Comparison of ENCODE assay signal across 8 cellular contexts in the genomic region with DNA sequence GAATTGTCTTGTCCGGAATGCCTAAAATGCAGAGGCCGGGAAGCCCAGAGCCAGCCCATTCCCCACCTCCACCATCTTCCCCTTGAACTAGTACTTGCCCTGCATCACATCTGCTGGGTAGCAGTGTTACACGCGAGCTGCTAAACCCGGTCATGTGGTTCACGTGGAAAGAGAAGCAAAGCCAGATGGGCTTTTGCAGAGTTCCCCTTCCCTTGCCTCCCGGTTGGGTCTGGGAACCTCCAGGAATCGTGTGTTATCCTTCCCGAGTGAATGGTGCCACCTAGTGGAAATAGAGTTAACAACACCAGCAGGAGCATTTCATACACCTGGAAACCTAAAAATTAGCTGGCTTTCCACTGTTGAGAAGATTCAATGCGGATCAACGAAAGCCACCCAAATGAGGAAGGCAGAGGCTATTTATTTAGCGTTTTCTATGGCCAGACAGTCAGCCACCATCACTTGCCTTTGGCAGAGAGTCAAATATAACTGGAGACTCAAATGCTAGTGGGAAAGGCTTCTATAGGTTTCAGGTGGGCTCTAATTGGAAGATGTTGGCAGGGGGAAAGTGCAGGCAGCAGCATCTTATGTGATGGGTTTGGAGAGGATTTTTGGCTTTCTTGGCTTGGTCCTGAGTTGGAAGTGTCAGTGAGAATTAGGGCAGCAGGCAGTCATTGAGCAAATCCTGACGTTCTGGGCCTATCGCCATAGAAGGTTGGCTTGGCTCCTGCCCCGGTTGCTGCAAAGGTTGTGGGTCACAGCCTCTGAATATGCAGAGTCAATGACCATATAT. TPM values are rescaled to one million over a fixed set of nuclear protein-coding genes. Genes with fewer than 3 reads are reported as not detected.
DNase-seq lines count a peak whose midpoint lies in the region; ATAC-seq, FAIRE-seq and TF ChIP-seq lines count a peak whose summit lies in the region.

No MANE protein-coding gene starts in this region.

- H3K9me3 ChIP-seq in psoas muscle = no peaks in the 10 kb centered on the region

- 13 to 19% (median 14%) methylated on average over 15 of the region's 15 CpGs for WGBS in psoas muscle, 3 donors

- intact Hi-C loops in left cardiac atrium (cut with DNase I) (loop anchor here (1.0 to 5.0 kb wide), 3 partner anchors 135 to 176 kb away; partner anchors contain the start of gene MKRN1 (in 1 of the 2)), psoas muscle (cut with DNase I) (loop anchor here (2.0 to 10.0 kb wide), 4 partner anchors 135 to 361 kb away; partner anchors contain the start of genes MKRN1 (in 2 of the 2), MRPS33 (in 1 of the 2) and RAB19 (in 1 of the 2))

- TF ChIP-seq CTCF in C4-2B (conservative IDR thresholded peaks at IDR 0.05) = peak; percentile 97
- peak; percentile 88 for TF ChIP-seq CTCF in psoas muscle (IDR thresholded peaks at IDR 0.05)

- TF ChIP-seq POLR2A in H54 (IDR thresholded peaks at IDR 0.05; ENCODE audit: low read depth, low read length) = no peak

- FAIRE-seq in H54 (lab: Jason Lieb, UNC) = no peak

- H3K27me3 ChIP-seq in psoas muscle (ENCODE audit: insufficient read depth in 3 of 3, low read length in 2 of 3) = no peaks in the 10 kb centered on the region

- H3K36me3 ChIP-seq in psoas muscle (ENCODE audit: insufficient read depth in 1 of 2, low read depth in 1 of 2) = no peaks in the 10 kb centered on the region

- H3K4me1 ChIP-seq in psoas muscle = peaks cover 32% of the 10 kb centered on the region

- DNase-seq in H54 (ENCODE audit: insufficient read length, low spot score) (peak; percentile 65), NCI-H510A treated with DMSO at 0.1 percent for 48 hours (lab: John Stamatoyannopoulos, UW) (peak; percentile 52), amygdala (lab: John Stamatoyannopoulos, UW) (peak in 33 of 56 donors; percentile 9 to 75 (median 34)), left cardiac atrium (peak; percentile 51), psoas muscle (peak in 1 of 2 donors; percentile 42)

- ATAC-seq in left cardiac atrium = peak; percentile 62 to 73
- ATAC-seq in psoas muscle = peak; percentile 70 to 85 (median 76)
- no peak for ATAC-seq in HG03175 (IDR thresholded peaks at IDR 0.05; ENCODE audit: unreplicated experiment)
- ATAC-seq in HG02571 (IDR thresholded peaks at IDR 0.05; ENCODE audit: unreplicated experiment) = no peak

- H3K27ac ChIP-seq in C4-2B = no peak overlapping the region
- H3K27ac ChIP-seq in psoas muscle = no peak overlapping the region

- no peak overlapping the region for H3K4me3 ChIP-seq in psoas muscle

RNA-seq across cellular contexts. Expression of gene DENND2A, which starts 12.9 kb away (rescaled TPM):
- total RNA-seq in left cardiac atrium = 10 to 100 TPM in 1 of 2 donors, 1 to 10 TPM in 1; 9.6 to 19.0 TPM
- total RNA-seq in psoas muscle = 1 to 10 TPM; 3.8 to 8.7 (median 6.0) TPM
- polyA plus RNA-seq in psoas muscle = 1 to 10 TPM; 2.7 to 3.2 (median 2.7) TPM

RNA-seq across cellular contexts. Expression of gene ADCK2, which starts 19.2 kb away (rescaled TPM):
- total RNA-seq in left cardiac atrium (10 to 100 TPM; 12.9 to 14.7 TPM), psoas muscle (10 to 100 TPM; 10.7 to 18.1 (median 12.4) TPM)
- polyA plus RNA-seq in psoas muscle = 10 to 100 TPM; 12.0 to 26.4 (median 14.2) TPM

RNA-seq across cellular contexts. Expression of gene NDUFB2, which starts 43.0 kb away (rescaled TPM):
- total RNA-seq in left cardiac atrium = 100 to 1,000 TPM; 499 to 528 TPM
- total RNA-seq in psoas muscle = 100 to 1,000 TPM; 320 to 481 (median 388) TPM
- polyA plus RNA-seq in psoas muscle = 100 to 1,000 TPM; 642 to 768 (median 747) TPM

Comparison
In these comparisons a context has a peak if more than half of its experiments do, and no peak if none do; other contexts are left out.
1. ATAC-seq: peak in left cardiac atrium (2 of 2) and psoas muscle (4 of 4); none in HG03175 (single experiment) and HG02571 (single experiment).